Comparison of ENCODE assay signal across 10 cellular contexts in the genomic region with DNA sequence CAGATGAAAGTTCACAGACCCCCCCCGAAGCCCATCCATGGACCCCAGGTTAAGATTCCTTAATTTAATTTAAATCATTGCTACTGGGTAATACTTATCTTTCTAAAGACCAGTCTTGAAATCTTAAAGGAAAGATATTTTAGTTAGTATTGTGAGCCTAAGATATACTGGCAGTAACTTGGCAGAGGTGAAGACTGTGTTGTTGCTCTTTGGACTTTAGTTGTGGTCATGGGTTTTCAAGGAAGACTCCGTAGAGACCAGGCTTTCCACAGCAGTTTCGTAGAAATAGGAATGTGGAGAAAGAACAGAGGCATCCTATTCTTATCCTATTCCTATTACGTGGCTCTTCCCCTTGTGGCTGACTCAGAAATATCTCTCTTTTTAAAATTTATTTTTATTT.
"Had no signal": no experiment of that assay in that cellular context is flagged by ENCODE, and none has a peak within 500 bp of the region (broad histone marks: within the 10 kb centered on the region; RNA-seq: fewer than 3 reads in every experiment).

No MANE protein-coding gene starts in this region.

- H3K4me2 ChIP-seq: KMS-11 had no signal

- H3K4me1 ChIP-seq: HAP-1 had no signal

- H3K27ac ChIP-seq: GM23248, HL-60, KMS-11 had no signal

- FAIRE-seq: HepG2 had no signal

- H3K36me3 ChIP-seq: HAP-1 had no signal

- DNase-seq: GM23248, GOT3, H7, HFFc6, KBM-7 had no signal

- H3K9me3 ChIP-seq: HAP-1 had no signal

- ATAC-seq: HCT116, HepG2 had no signal

- H2AFZ ChIP-seq: GM23248 had no signal

- H3K4me3 ChIP-seq: GM23248, HAP-1 had no signal

- H3K9ac ChIP-seq: GM23248, KMS-11 had no signal
